ENCODE assay signal across 8 cellular contexts in the genomic region with DNA sequence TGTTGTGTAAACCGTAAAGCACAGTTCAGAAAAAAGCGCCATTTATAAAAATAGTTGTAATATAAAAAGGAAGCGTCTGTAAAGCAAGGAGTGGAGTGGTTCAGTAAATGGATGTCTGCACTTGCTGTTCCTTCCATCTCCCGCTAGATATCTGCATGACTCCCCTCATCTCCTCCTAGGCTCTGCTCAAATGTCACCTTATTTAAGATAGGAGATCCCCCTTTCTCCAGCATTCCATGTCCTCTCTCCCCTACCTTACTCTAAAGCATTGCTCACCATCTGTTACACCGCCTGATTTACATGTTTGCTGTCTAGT. TPM values are rescaled to one million over a fixed set of nuclear protein-coding genes. Genes with fewer than 3 reads are reported as not detected.
DNase-seq lines count a peak whose midpoint lies in the region; ATAC-seq and TF ChIP-seq lines count a peak whose summit lies in the region.

No MANE protein-coding gene starts in this region.

- peak overlapping the region; percentile 91 for H3K4me3 Mint-ChIP-seq in mesothelial cell of epicardium

- peak; percentile 16 for ATAC-seq in GM18870 (IDR thresholded peaks at IDR 0.05; ENCODE audit: unreplicated experiment)
- peak; percentile 14 for ATAC-seq in HG03196 (IDR thresholded peaks at IDR 0.05; ENCODE audit: unreplicated experiment)

- H3K27me3 ChIP-seq in brain microvascular endothelial cell (replicated peaks) = no peaks in the 10 kb centered on the region

- H3K27ac ChIP-seq in brain microvascular endothelial cell = no peak overlapping the region

- DNase-seq in brain microvascular endothelial cell (no peak), mesothelial cell of epicardium (ENCODE audit: low spot score in 2 of 2, unreplicated experiment in 2 of 2) (no peak), AG08396 (ENCODE audit: low spot score) (no peak), AML-193 (lab: John Stamatoyannopoulos, UW) (no peak), CD1c-positive myeloid dendritic cell (ENCODE audit: extremely low spot score) (no peak), hippocampal formation (lab: John Stamatoyannopoulos, UW) (no peak)

- peak overlapping the region; percentile 92 for H3K27ac Mint-ChIP-seq in mesothelial cell of epicardium

- peak overlapping the region; percentile 95 for H3K4me3 ChIP-seq in brain microvascular endothelial cell (ENCODE audit: low read depth, low read length)

- H3K4me1 Mint-ChIP-seq in mesothelial cell of epicardium = peaks cover 7% of the 10 kb centered on the region

- H3K27me3 Mint-ChIP-seq in mesothelial cell of epicardium (ENCODE audit: low read depth) = peaks cover 17% of the 10 kb centered on the region

- no peaks in the 10 kb centered on the region for H3K36me3 Mint-ChIP-seq in mesothelial cell of epicardium

- no peak for TF ChIP-seq CTCF in brain microvascular endothelial cell (IDR thresholded peaks at IDR 0.05; ENCODE audit: low read depth, low read length, missing control alignments)
- TF ChIP-seq CTCF in mesothelial cell of epicardium (IDR thresholded peaks at IDR 0.05; ENCODE audit: unreplicated experiment) = no peak

- no peaks in the 10 kb centered on the region for H3K9me3 Mint-ChIP-seq in mesothelial cell of epicardium

- peaks cover 8% of the 10 kb centered on the region for H3K36me3 ChIP-seq in brain microvascular endothelial cell (replicated peaks)

- in situ Hi-C loops in brain microvascular endothelial cell (cut with HindIII; ENCODE audit: low pct_ligation_motif_present, low sequenced_read_pairs) = no loop called here

RNA-seq across cellular contexts. Expression of gene MUL1, which starts 0.7 kb away (rescaled TPM):
- total RNA-seq in mesothelial cell of epicardium = 26.6 to 29.5 TPM (median 28.2 TPM) in 3 replicates

RNA-seq across cellular contexts. Expression of gene CAMK2N1, which starts 21.2 kb away (rescaled TPM):
- 25.9 to 29.1 TPM (median 28.5 TPM) in 3 replicates for total RNA-seq in mesothelial cell of epicardium

RNA-seq across cellular contexts. Expression of gene FAM43B, which starts 45.2 kb away (rescaled TPM):
- total RNA-seq in mesothelial cell of epicardium = 0.59 to 0.78 TPM (median 0.74 TPM) in 3 replicates
